ENCODE assay signal across 17 cellular contexts in the genomic region with DNA sequence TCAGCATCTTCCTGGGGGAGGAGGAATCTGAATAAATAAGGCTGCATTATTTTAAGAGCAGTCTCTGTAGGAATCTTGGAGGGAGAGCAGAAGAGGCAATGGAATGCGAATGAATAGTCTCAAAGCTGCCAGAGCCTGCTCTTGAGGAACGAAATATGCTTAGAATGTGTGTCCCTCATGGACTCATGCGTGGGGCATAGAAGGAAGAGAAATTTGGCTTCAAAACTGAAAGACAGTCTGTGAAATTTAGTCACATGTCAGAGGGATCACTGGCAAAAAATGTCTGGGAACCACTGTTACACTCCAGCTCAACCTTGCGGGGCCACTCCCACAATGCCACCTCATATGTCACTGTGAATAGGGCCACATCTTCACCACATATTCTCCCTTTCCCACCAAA.
DNase-seq lines count a peak whose midpoint lies in the region; ATAC-seq, FAIRE-seq and TF ChIP-seq lines count a peak whose summit lies in the region.
"Had no signal": no experiment of that assay in that cellular context is flagged by ENCODE, and none has a peak within 500 bp of the region (broad histone marks: within the 10 kb centered on the region; RNA-seq: fewer than 3 reads in every experiment).

No MANE protein-coding gene starts in this region.

- no peak overlapping the region for H3K4me2 ChIP-seq in mesendoderm (ENCODE audit: low read length)

- H3K23ac ChIP-seq in mesendoderm (ENCODE audit: low read length): no peak overlapping the region

- H3K4me1 Mint-ChIP-seq in HFFc6 (ENCODE audit: low read depth): peaks cover 17% of the 10 kb centered on the region; the same call in 1 of the 2 replicates

- TF ChIP-seq CTCF in AG04450 (IDR thresholded peaks at IDR 0.05; ENCODE audit: low read depth, low read length) (no peak), HFFc6 (IDR thresholded peaks at IDR 0.05) (no peak), bronchial epithelial cell (IDR thresholded peaks at IDR 0.05; ENCODE audit: insufficient read depth, low read length, severe bottlenecking) (no peak)

- H3K79me1 ChIP-seq in mesendoderm (ENCODE audit: low read length): no peaks in the 10 kb centered on the region

- peak; percentile 55 for DNase-seq in AG04450 (ENCODE audit: low read depth, low spot score)
- DNase-seq in HFFc6: peak; percentile 55
- DNase-seq in bronchial epithelial cell (ENCODE audit: low read depth): no peak
- peak; percentile 16 for DNase-seq in mesendoderm
- no peak for DNase-seq in medulla oblongata (ENCODE audit: extremely low spot score)
- no peak for DNase-seq in OCI-M1 (lab: John Stamatoyannopoulos, UW)
- DNase-seq in substantia nigra (lab: John Stamatoyannopoulos, UW): no peak
- DNase-seq: activated CD4-positive, CD25-positive, alpha-beta regulatory T cell; gastrocnemius medialis; NCI-H1694; stimulated activated CD8-positive, alpha-beta memory T cell treated with anti-CD3 and anti-CD28 coated beads, Interleukin-4, amount 100 ng/mL, for 48 hours had no signal

- H2BK5ac ChIP-seq in mesendoderm (ENCODE audit: low read length): no peak overlapping the region

- H3K9ac ChIP-seq in mesendoderm (ENCODE audit: low read length): no peak overlapping the region

- no peak overlapping the region for H3K4ac ChIP-seq in mesendoderm (ENCODE audit: low read depth, low read length)

- no peak overlapping the region for H3K4me3 Mint-ChIP-seq in HFFc6
- H3K4me3 Mint-ChIP-seq: IgD-negative memory B cell had no signal

- H3K36me3 ChIP-seq in bronchial epithelial cell (ENCODE audit: control insufficient read depth, insufficient read depth, low read length) (no peaks in the 10 kb centered on the region), mesendoderm (ENCODE audit: control insufficient read depth, insufficient read depth, low read length) (no peaks in the 10 kb centered on the region)
- H3K36me3 ChIP-seq: gastrocnemius medialis, neutrophil had no signal

- no peaks in the 10 kb centered on the region for H3K79me2 ChIP-seq in mesendoderm (ENCODE audit: control insufficient read depth, insufficient read depth, low read length)

- H3K4me1 ChIP-seq in mesendoderm (ENCODE audit: control insufficient read depth, low read depth, low read length): no peaks in the 10 kb centered on the region

- H2BK15ac ChIP-seq in mesendoderm (replicated peaks; ENCODE audit: low read depth): no peak overlapping the region

- H2BK120ac ChIP-seq in mesendoderm (ENCODE audit: low read depth, low read length): no peak overlapping the region

- POLR2A ChIA-PET in AG04450 (lab: Yijun Ruan, JAX): interaction anchor here (0.6 kb wide), 1 partner anchor 229 kb away, joined by 5 read pairs; no protein-coding TSS in a partner anchor

- no peak overlapping the region for H3K18ac ChIP-seq in mesendoderm (ENCODE audit: low read length)

- H4K8ac ChIP-seq in mesendoderm (ENCODE audit: low read depth, low read length): no peak overlapping the region

- peaks cover 3% of the 10 kb centered on the region; the same call in 1 of the 2 replicates for H3K27me3 Mint-ChIP-seq in HFFc6 (ENCODE audit: insufficient read depth)
- H3K27me3 Mint-ChIP-seq: IgD-negative memory B cell had no signal

- H3K4me3 ChIP-seq in AG04450 (ENCODE audit: low read depth, low read length) (no peak overlapping the region), bronchial epithelial cell (ENCODE audit: low read depth, low read length) (no peak overlapping the region), mesendoderm (ENCODE audit: low read length) (no peak overlapping the region)
- H3K4me3 ChIP-seq: coronary artery, gastrocnemius medialis, SK-N-MC had no signal

- H3K27ac Mint-ChIP-seq in HFFc6: no peak overlapping the region
- H3K27ac Mint-ChIP-seq: IgD-negative memory B cell had no signal

- ATAC-seq in GM18517 (IDR thresholded peaks at IDR 0.05; ENCODE audit: unreplicated experiment): no peak
- ATAC-seq: gastrocnemius medialis had no signal

- FAIRE-seq in bronchial epithelial cell (lab: Jason Lieb, UNC): peak; percentile 28

- no peak overlapping the region for H3K56ac ChIP-seq in mesendoderm (ENCODE audit: low read length)

- H3K27ac ChIP-seq in AG04450 (ENCODE audit: low read depth, low read length) (peak overlapping the region; percentile 66), mesendoderm (ENCODE audit: low read depth, low read length) (no peak overlapping the region), substantia nigra (ENCODE audit: low read depth, low read length, poor library complexity, severe bottlenecking) (no peak overlapping the region)
- H3K27ac ChIP-seq: C4-2B, coronary artery, gastrocnemius medialis, neutrophil, SK-N-MC had no signal

- no peak overlapping the region for H4K5ac ChIP-seq in mesendoderm (ENCODE audit: low read length)

- H2AK5ac ChIP-seq in mesendoderm (ENCODE audit: low read length): no peak overlapping the region

- H3K9me3 Mint-ChIP-seq in HFFc6: no peaks in the 10 kb centered on the region
- H3K9me3 Mint-ChIP-seq: IgD-negative memory B cell had no signal

- CTCF ChIA-PET in AG04450 (lab: Charles Lee): interaction anchor here (0.6 to 3.4 kb wide), 2 partner anchors 49 to 57 kb away, joined by 10 to 15 read pairs; no protein-coding TSS in a partner anchor

- H3K9me3 ChIP-seq in AG04450 (ENCODE audit: control insufficient read depth, insufficient read depth, low read length): no peaks in the 10 kb centered on the region
- H3K9me3 ChIP-seq: gastrocnemius medialis, neutrophil had no signal

- H3K27me3 ChIP-seq in AG04450 (ENCODE audit: control insufficient read depth, insufficient read depth, low read length): no peaks in the 10 kb centered on the region
- no peaks in the 10 kb centered on the region for H3K27me3 ChIP-seq in bronchial epithelial cell (ENCODE audit: control insufficient read depth, insufficient read depth, low read length)
- no peaks in the 10 kb centered on the region for H3K27me3 ChIP-seq in mesendoderm (ENCODE audit: insufficient read depth, low read length, poor library complexity)
- H3K27me3 ChIP-seq: gastrocnemius medialis, neutrophil had no signal

- WGBS in mesendoderm (ENCODE audit: extremely low coverage, insufficient coverage, low lambda C conversion rate): no CpG with 5 or more reads among the region's 4 CpGs

- no peaks in the 10 kb centered on the region for H3K36me3 Mint-ChIP-seq in HFFc6 (ENCODE audit: low read depth)

Comparison
In these comparisons a context has a peak if more than half of its experiments do, and no peak if none do; other contexts are left out.
1. DNase-seq: peak in AG04450 (single experiment), HFFc6 (single experiment) and mesendoderm (single experiment); none in bronchial epithelial cell (single experiment), medulla oblongata (single experiment), OCI-M1 (single experiment) and substantia nigra (0 of 49).